7 cellular contexts compared by ENCODE assay signal in the genomic region with DNA sequence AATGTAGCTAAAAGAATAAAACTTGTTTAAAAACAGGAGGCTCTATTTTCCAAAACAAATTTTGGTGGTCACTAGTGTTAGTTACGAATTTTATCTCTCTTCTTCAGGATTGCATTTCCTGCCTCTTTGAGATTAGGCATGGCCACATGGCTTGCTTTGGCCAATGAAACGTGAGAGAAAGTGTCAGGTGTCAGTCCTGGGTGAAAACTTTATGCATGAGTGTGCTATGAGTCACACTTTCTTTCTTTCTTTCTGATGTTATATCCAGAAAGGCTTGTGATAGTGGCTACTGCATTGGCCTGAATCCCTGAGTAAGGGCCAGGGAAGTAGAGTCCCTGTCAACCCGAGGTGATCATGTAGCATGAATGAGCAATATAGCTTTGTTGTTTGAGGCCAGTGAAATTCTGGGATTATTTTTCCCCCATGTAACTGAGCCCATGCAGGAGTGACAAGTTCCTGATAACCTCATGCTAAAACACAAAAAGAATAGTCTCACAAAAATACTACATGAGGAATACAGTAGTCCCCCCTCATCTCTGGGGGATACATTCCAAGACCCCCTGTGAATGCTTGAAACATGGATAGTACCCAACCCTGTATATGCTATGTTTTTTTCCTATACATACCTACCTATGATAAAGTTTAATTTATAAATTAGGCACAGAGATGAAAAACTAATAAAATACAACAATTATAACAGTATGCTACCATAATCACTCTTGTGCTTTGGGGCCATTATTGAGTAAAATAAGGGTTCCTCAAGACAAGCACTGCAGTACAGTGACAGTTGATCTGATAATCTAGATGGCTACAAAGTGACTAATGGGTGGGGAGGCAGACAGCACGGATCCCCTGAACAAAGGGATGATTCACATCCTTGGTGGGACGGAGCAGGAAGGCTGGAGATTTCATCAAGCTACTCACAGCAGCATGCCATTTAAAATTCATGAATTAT.
DNase-seq lines count a peak whose midpoint lies in the region; ATAC-seq, FAIRE-seq and TF ChIP-seq lines count a peak whose summit lies in the region.

No MANE protein-coding gene starts in this region.

- H3K27ac ChIP-seq in K562 (ENCODE audit: extremely low read depth, low read depth, low read length) (peak overlapping the region; percentile 95), osteoblast (ENCODE audit: low read depth, low read length) (peak overlapping the region; percentile 76)

- peak; percentile 93 for TF ChIP-seq EP300 in K562 (IDR thresholded peaks at IDR 0.05; ENCODE audit: low read length)

- DNase-seq in NB4 (ENCODE audit: low read depth) = peak; percentile 91
- DNase-seq in K562 (ENCODE audit: extremely low read depth in 1 of 4, low spot score in 3 of 4) = peak; percentile 77 to 91 (median 82)
- peak; percentile 67 for DNase-seq in osteoblast (ENCODE audit: insufficient read length, low spot score, missing footprints)
- no peak for DNase-seq in superior temporal gyrus (ENCODE audit: extremely low spot score)
- DNase-seq in NCI-H2107 (lab: John Stamatoyannopoulos, UW) = no peak

- H3K79me2 ChIP-seq in K562 (ENCODE audit: control insufficient read depth, insufficient read depth, low read length) (peaks cover 37% of the 10 kb centered on the region; the same call in 2 of the 3 replicates), osteoblast (ENCODE audit: insufficient read depth, low read length) (no peaks in the 10 kb centered on the region)

- H3K4me3 ChIP-seq in NB4 (ENCODE audit: low read depth, low read length) (peak overlapping the region; percentile 30), K562 (peak overlapping the region; percentile 33; the same call in 1 of the 2 replicates), osteoblast (ENCODE audit: insufficient read depth, low read length) (no peak overlapping the region)

- H3K4me1 ChIP-seq in K562 (replicated peaks in 1 of 2; ENCODE audit: control insufficient read depth in 2 of 2, insufficient read depth in 2 of 2, low read length in 2 of 2) (peaks cover 0 to 35% of the 10 kb centered on the region in 2 experiments; a peak in 4 of 5 replicates), osteoblast (ENCODE audit: insufficient read depth, low read length) (peaks cover 44% of the 10 kb centered on the region)

- no peak; a peak in 1 of 4 replicates for TF ChIP-seq RAD21 in K562 (CRISPR knock-in tag; conservative IDR thresholded peaks at IDR 0.05 in 1 of 2, IDR thresholded peaks at IDR 0.05 in 1 of 2)

- H4K20me1 ChIP-seq in K562 (replicated peaks; ENCODE audit: control insufficient read depth, insufficient read depth, low read length) (no peaks in the 10 kb centered on the region), osteoblast (ENCODE audit: insufficient read depth, low read length) (no peaks in the 10 kb centered on the region)

- no peaks in the 10 kb centered on the region for H3K27me3 ChIP-seq in K562 (ENCODE audit: control insufficient read depth in 2 of 2, insufficient read depth in 2 of 2, low read length in 2 of 2)
- H3K27me3 ChIP-seq in osteoblast (ENCODE audit: insufficient read depth, low read length) = no peaks in the 10 kb centered on the region

- CTCF ChIA-PET in K562 (lab: Yijun Ruan, JAX; ENCODE audit: low intra/inter-chr PET ratio) = no interaction called here

- in situ Hi-C loops in K562 (cut with MboI) = loop anchor here (10.0 kb wide), 1 partner anchor 327 kb away; the partner anchor contains the start of genes CEBPZ and NDUFAF7

- peak; percentile 96 for FAIRE-seq in K562 (lab: Jason Lieb, UNC)

- H3K9me3 ChIP-seq in K562 (replicated peaks; ENCODE audit: control insufficient read depth, insufficient read depth, low read depth, low read length) (no peaks in the 10 kb centered on the region), osteoblast (ENCODE audit: low read depth, low read length) (no peaks in the 10 kb centered on the region)

- H3K9me1 ChIP-seq in K562 (ENCODE audit: control insufficient read depth, insufficient read depth, low read length) = no peaks in the 10 kb centered on the region

- POLR2A ChIA-PET in K562 (lab: Yijun Ruan, JAX) = interaction anchor here (0.6 to 1.0 kb wide), 3 partner anchors 9 to 29 kb away, joined by 3 read pairs; no protein-coding TSS in a partner anchor

- 3% methylated on average over 5 of the region's 5 CpGs for WGBS in K562 (ENCODE audit: insufficient coverage, low coverage, missing lambda C conversion rate)

- BruUV-seq in K562 (replicated peaks; lab: Mats Ljungman, UMichigan) = no TSS peak

- H3K9ac ChIP-seq in K562 (ENCODE audit: insufficient read depth in 1 of 2, low read depth in 2 of 2, low read length in 2 of 2) = peak overlapping the region in 1 of 2 experiments; percentile 68; a peak in 2 of 4 replicates

- TF ChIP-seq POLR2A in NB4 (IDR thresholded peaks at IDR 0.05; ENCODE audit: extremely low read depth, insufficient read length) (no peak), K562 (conservative IDR thresholded peaks at IDR 0.05) (0 out of 2 replicates have a peak, but pooled peaks have one; percentile 44)

- H3K36me3 ChIP-seq in K562 (ENCODE audit: control insufficient read depth, insufficient read depth, low read length) (peaks cover 7% of the 10 kb centered on the region; the same call in 2 of the 3 replicates), osteoblast (ENCODE audit: insufficient read depth, low read length) (no peaks in the 10 kb centered on the region)

- H3K4me2 ChIP-seq in K562 (ENCODE audit: insufficient read depth, low read length) (peak overlapping the region; percentile 66), osteoblast (ENCODE audit: insufficient read depth, low read length) (peak overlapping the region; percentile 30)

- ATAC-seq in GM18858 (IDR thresholded peaks at IDR 0.05; ENCODE audit: unreplicated experiment) (peak; percentile 79), HG02588 (IDR thresholded peaks at IDR 0.05; ENCODE audit: unreplicated experiment) (peak; percentile 74), K562 (peak; percentile 92)

- no peak for TF ChIP-seq CTCF in NB4 (IDR thresholded peaks at IDR 0.05; ENCODE audit: low read depth, low read length)
- no peak for TF ChIP-seq CTCF in K562 (IDR thresholded peaks at IDR 0.05 in 2 of 3, conservative IDR thresholded peaks at IDR 0.05 in 1 of 3; ENCODE audit: insufficient read depth in 2 of 3, low read depth in 1 of 3, low read length in 3 of 3)
- TF ChIP-seq CTCF in osteoblast (IDR thresholded peaks at IDR 0.05; ENCODE audit: extremely low read depth, low read depth, low read length) = no peak

- H2AFZ ChIP-seq in K562 (ENCODE audit: low read depth, low read length) (peak overlapping the region; percentile 84), osteoblast (ENCODE audit: low read length) (no peak overlapping the region)

- intact Hi-C loops in K562 (cut with micrococcal nuclease) = loop anchor here (2.0 kb wide), 1 partner anchor 25 kb away; no protein-coding TSS in a partner anchor

TF ChIP-seq in K562, 482 proteins besides CTCF, POLR2A, EP300 and RAD21 (continues in another document):
- TF ChIP-seq MAFK (IDR thresholded peaks at IDR 0.05; ENCODE audit: low read length) (peak; percentile 40; the same call in 1 of the 2 replicates), SRSF9 (IDR thresholded peaks at IDR 0.05; ENCODE audit: borderline replicate concordance, low read depth, low read length) (no peak), ZNF589 (CRISPR knock-in tag; IDR thresholded peaks at IDR 0.05; ENCODE audit: low read depth) (peak; percentile 30), POLR2AphosphoS5 (IDR thresholded peaks at IDR 0.05; ENCODE audit: control insufficient read depth, insufficient read depth, low read depth, low read length) (peak; percentile 26; the same call in 1 of the 2 replicates), GTF2E2 (tag; IDR thresholded peaks at IDR 0.05) (peak; percentile 71), PHTF2 (CRISPR knock-in tag; IDR thresholded peaks at IDR 0.05) (no peak), ZBTB26 (CRISPR knock-in tag; IDR thresholded peaks at IDR 0.05) (no peak), SIN3A (IDR thresholded peaks at IDR 0.05; ENCODE audit: borderline replicate concordance in 2 of 2, control insufficient read depth in 1 of 2, low read depth in 2 of 2, low read length in 2 of 2) (no peak)
- TF ChIP-seq, protein P1, sequence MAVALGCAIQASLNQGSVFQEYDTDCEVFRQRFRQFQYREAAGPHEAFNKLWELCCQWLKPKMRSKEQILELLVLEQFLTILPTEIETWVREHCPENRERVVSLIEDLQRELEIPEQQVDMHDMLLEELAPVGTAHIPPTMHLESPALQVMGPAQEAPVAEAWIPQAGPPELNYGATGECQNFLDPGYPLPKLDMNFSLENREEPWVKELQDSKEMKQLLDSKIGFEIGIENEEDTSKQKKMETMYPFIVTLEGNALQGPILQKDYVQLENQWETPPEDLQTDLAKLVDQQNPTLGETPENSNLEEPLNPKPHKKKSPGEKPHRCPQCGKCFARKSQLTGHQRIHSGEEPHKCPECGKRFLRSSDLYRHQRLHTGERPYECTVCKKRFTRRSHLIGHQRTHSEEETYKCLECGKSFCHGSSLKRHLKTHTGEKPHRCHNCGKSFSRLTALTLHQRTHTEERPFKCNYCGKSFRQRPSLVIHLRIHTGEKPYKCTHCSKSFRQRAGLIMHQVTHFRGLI (CRISPR knock-in tag; IDR thresholded peaks at IDR 0.05) = peak; percentile 62; the same call in 1 of the 2 replicates
- TF ChIP-seq, protein P2, sequence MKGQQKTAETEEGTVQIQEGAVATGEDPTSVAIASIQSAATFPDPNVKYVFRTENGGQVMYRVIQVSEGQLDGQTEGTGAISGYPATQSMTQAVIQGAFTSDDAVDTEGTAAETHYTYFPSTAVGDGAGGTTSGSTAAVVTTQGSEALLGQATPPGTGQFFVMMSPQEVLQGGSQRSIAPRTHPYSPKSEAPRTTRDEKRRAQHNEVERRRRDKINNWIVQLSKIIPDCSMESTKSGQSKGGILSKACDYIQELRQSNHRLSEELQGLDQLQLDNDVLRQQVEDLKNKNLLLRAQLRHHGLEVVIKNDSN (CRISPR knock-in tag; IDR thresholded peaks at IDR 0.05) = peak; percentile 95
- TF ChIP-seq, protein P3, sequence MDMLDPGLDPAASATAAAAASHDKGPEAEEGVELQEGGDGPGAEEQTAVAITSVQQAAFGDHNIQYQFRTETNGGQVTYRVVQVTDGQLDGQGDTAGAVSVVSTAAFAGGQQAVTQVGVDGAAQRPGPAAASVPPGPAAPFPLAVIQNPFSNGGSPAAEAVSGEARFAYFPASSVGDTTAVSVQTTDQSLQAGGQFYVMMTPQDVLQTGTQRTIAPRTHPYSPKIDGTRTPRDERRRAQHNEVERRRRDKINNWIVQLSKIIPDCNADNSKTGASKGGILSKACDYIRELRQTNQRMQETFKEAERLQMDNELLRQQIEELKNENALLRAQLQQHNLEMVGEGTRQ (CRISPR knock-in tag; IDR thresholded peaks at IDR 0.05) = peak; percentile 98

Comparison
In these comparisons a context has a peak if more than half of its experiments do, and no peak if none do; other contexts are left out.
1. DNase-seq: peak in NB4 (single experiment), K562 (4 of 4) and osteoblast (single experiment); none in superior temporal gyrus (single experiment) and NCI-H2107 (single experiment).
2. Peak in every context shown above with its lines, with median percentiles within 50 percentile points of each other: ATAC-seq.